ENCODE assay signal across 8 cellular contexts in genomic region chr15:63599401-63600000, GRCh38. TPM values are rescaled to one million over a fixed set of nuclear protein-coding genes. Genes with fewer than 3 reads are reported as not detected.
A peak's percentile ranks its signal among the peaks of the same experiment; 100 is the strongest.
DNase-seq lines count a peak whose midpoint lies in the region; ATAC-seq lines count a peak whose summit lies in the region.

No MANE protein-coding gene starts in this region.

- no peak overlapping the region for H4K8ac ChIP-seq in mesendoderm (ENCODE audit: low read depth, low read length)

- no peak for ATAC-seq in stimulated activated naive CD8-positive, alpha-beta T cell treated with anti-CD3 and anti-CD28 coated beads, Interleukin-15, amount 100 ng/mL, for 72 hours
- no peak for ATAC-seq in HG03175 (IDR thresholded peaks at IDR 0.05; ENCODE audit: unreplicated experiment)

- H3K4me1 ChIP-seq in mesendoderm (ENCODE audit: control insufficient read depth, low read depth, low read length) = no peaks in the 10 kb centered on the region

- H3K9me3 Mint-ChIP-seq in stimulated activated naive CD8-positive, alpha-beta T cell treated with anti-CD3 and anti-CD28 coated beads, Interleukin-15, amount 100 ng/mL, for 72 hours = no peaks in the 10 kb centered on the region

- H2AK5ac ChIP-seq in mesendoderm (ENCODE audit: low read length) = no peak overlapping the region

- no peak overlapping the region for H2BK5ac ChIP-seq in mesendoderm (ENCODE audit: low read length)

- no peak overlapping the region for H2BK120ac ChIP-seq in mesendoderm (ENCODE audit: low read depth, low read length)

- no peak overlapping the region for H3K23ac ChIP-seq in mesendoderm (ENCODE audit: low read length)

- peak overlapping the region; percentile 86 to 97 for H3K27ac Mint-ChIP-seq in stimulated activated naive CD8-positive, alpha-beta T cell treated with anti-CD3 and anti-CD28 coated beads, Interleukin-15, amount 100 ng/mL, for 72 hours

- peak overlapping the region; percentile 85 for H3K9ac ChIP-seq in mesendoderm (ENCODE audit: low read length)

- no peaks in the 10 kb centered on the region for H3K27me3 ChIP-seq in mesendoderm (ENCODE audit: insufficient read depth, low read length, poor library complexity)

- peak overlapping the region; percentile 95 for H3K56ac ChIP-seq in mesendoderm (ENCODE audit: low read length)

- no peak overlapping the region for H3K4ac ChIP-seq in mesendoderm (ENCODE audit: low read depth, low read length)

- H2BK15ac ChIP-seq in mesendoderm (replicated peaks; ENCODE audit: low read depth) = no peak overlapping the region

- H3K18ac ChIP-seq in mesendoderm (ENCODE audit: low read length) = no peak overlapping the region

- peaks cover 72% of the 10 kb centered on the region for H3K4me1 Mint-ChIP-seq in stimulated activated naive CD8-positive, alpha-beta T cell treated with anti-CD3 and anti-CD28 coated beads, Interleukin-15, amount 100 ng/mL, for 72 hours

- no peaks in the 10 kb centered on the region for H3K27me3 Mint-ChIP-seq in stimulated activated naive CD8-positive, alpha-beta T cell treated with anti-CD3 and anti-CD28 coated beads, Interleukin-15, amount 100 ng/mL, for 72 hours

- in situ Hi-C loops in G401 (cut with HindIII; ENCODE audit: low sequenced_read_pairs) = no loop called here

- no peak overlapping the region for H3K27ac ChIP-seq in mesendoderm (ENCODE audit: low read depth, low read length)

- no peak overlapping the region for H4K5ac ChIP-seq in mesendoderm (ENCODE audit: low read length)

- DNase-seq in G401 (ENCODE audit: low spot score) (peak; percentile 56), LHCN-M2 (ENCODE audit: low read depth) (peak; percentile 23), mesendoderm (peak; percentile 46), inferior parietal cortex (ENCODE audit: extremely low spot score) (no peak)
- peak; percentile 23 to 28 for DNase-seq in activated CD4-positive, alpha-beta T cell treated with anti-CD3 and anti-CD28 coated beads for 24 hours (ENCODE audit: low read depth in 2 of 2)
- peak; percentile 32 for DNase-seq in effector CD4-positive, alpha-beta T cell
- DNase-seq in stimulated activated naive CD8-positive, alpha-beta T cell treated with anti-CD3 and anti-CD28 coated beads, Interleukin-15, amount 100 ng/mL, for 72 hours = peak in 1 of 2 donors; percentile 46

- no peak overlapping the region for H3K4me3 ChIP-seq in mesendoderm (ENCODE audit: low read length)

- H3K36me3 ChIP-seq in mesendoderm (ENCODE audit: control insufficient read depth, insufficient read depth, low read length) = no peaks in the 10 kb centered on the region

- H3K79me2 ChIP-seq in mesendoderm (ENCODE audit: control insufficient read depth, insufficient read depth, low read length) = no peaks in the 10 kb centered on the region

- no CpG with 5 or more reads among the region's 19 CpGs for WGBS in mesendoderm (ENCODE audit: extremely low coverage, insufficient coverage, low lambda C conversion rate)

- H3K79me1 ChIP-seq in mesendoderm (ENCODE audit: low read length) = no peaks in the 10 kb centered on the region

- H3K4me3 Mint-ChIP-seq in stimulated activated naive CD8-positive, alpha-beta T cell treated with anti-CD3 and anti-CD28 coated beads, Interleukin-15, amount 100 ng/mL, for 72 hours = peak overlapping the region; percentile 84 to 95

- peak overlapping the region; percentile 61 for H3K4me2 ChIP-seq in mesendoderm (ENCODE audit: low read length)

RNA-seq across cellular contexts. Expression of gene FBXL22, which starts 2.3 kb away (rescaled TPM):
- 0.37 and 0.43 TPM in 2 replicates for total RNA-seq in G401 (2014; rRNA removed; shearing (Covaris generic))
- 0.23 TPM in 1 of 2 replicates, not detected in the other for total RNA-seq in LHCN-M2 (2014; rRNA removed)
- 0.17 TPM for polyA plus RNA-seq in LHCN-M2 (2012)
- polyA plus RNA-seq in mesendoderm (2013, experiment 1 of 2) = 0.39 TPM
- polyA plus RNA-seq in mesendoderm (2013, experiment 2 of 2) = 0.42 TPM
